In genomic region chr10:79929409-79929904, GRCh38 we compare ENCODE assay signal across 8 cellular contexts.
DNase-seq lines count a peak whose midpoint lies in the region; ATAC-seq lines count a peak whose summit lies in the region.

No MANE protein-coding gene starts in this region.

- H3K9me3 Mint-ChIP-seq in central memory CD8-positive, alpha-beta T cell: no peaks in the 10 kb centered on the region

- no peak overlapping the region for H3K4me3 Mint-ChIP-seq in central memory CD8-positive, alpha-beta T cell

- no peaks in the 10 kb centered on the region for H3K36me3 Mint-ChIP-seq in central memory CD8-positive, alpha-beta T cell (ENCODE audit: insufficient read depth)

- ATAC-seq in HG02610 (IDR thresholded peaks at IDR 0.05; ENCODE audit: unreplicated experiment): peak; percentile 82
- peak; percentile 65 for ATAC-seq in central memory CD8-positive, alpha-beta T cell (replicated peaks; ENCODE audit: extremely low read depth, poor library complexity, severe bottlenecking)

- H3K27me3 Mint-ChIP-seq in central memory CD8-positive, alpha-beta T cell: peaks cover 33% of the 10 kb centered on the region

- H3K27ac Mint-ChIP-seq in central memory CD8-positive, alpha-beta T cell (ENCODE audit: low read depth): no peak overlapping the region

- H3K4me1 Mint-ChIP-seq in central memory CD8-positive, alpha-beta T cell: peaks cover 7% of the 10 kb centered on the region

- DNase-seq in NCI-H2081 (lab: John Stamatoyannopoulos, UW) (peak; percentile 54 to 55), NCI-H2081 treated with DMSO at 0.1 percent for 48 hours (lab: John Stamatoyannopoulos, UW) (no peak), NCI-H1694 (lab: John Stamatoyannopoulos, UW) (peak; percentile 27), kidney glomerular epithelial cell (lab: John Stamatoyannopoulos, UW) (peak; percentile 51)
- peak; percentile 64 for DNase-seq in activated CD4-positive, alpha-beta T cell treated with anti-CD3 and anti-CD28 coated beads for 1 hour
- peak; percentile 48 to 51 for DNase-seq in central memory CD8-positive, alpha-beta T cell (ENCODE audit: low spot score in 2 of 2)
- peak; percentile 64 for DNase-seq in stimulated activated CD4-positive, alpha-beta T cell treated with anti-CD3 and anti-CD28 coated beads, Interleukin-2, amount 100 ng/mL, for 4 hours (ENCODE audit: low read depth)
